9 cellular contexts compared by ENCODE assay signal in the genomic region with DNA sequence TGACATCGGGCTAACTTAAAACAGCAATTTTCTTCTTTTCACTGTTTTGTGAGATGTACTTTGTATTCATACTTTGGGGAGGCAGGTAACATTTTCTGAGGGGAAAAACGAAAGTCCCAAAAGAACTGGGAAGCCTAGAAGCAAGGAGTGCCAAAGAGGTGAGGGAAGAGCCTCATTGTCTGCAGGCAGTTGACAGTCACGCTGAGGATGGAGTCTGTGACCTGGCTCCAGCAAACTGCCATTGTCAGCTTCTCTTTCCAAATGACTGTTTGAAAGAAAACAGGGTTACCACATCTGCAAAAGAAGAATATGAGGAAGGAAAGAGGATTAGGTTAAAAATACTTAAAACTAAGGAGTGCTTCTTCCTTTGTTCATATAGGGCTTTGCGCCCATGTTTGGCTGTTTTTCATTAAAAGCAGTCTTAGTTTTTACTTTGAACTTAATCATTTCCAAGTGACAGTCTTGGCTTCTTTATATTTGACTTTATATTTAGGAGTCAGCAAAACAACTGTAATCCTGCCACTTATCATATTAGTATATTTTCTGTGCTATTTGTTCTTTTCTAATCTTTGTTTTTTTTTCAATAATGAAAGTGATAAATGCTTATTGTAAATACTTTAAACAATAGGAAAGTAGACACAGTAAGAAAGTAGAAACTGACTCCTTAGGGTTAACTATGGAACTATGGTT. TPM values are rescaled to one million over a fixed set of nuclear protein-coding genes. Genes with fewer than 3 reads are reported as not detected.
DNase-seq lines count a peak whose midpoint lies in the region; ATAC-seq, FAIRE-seq and TF ChIP-seq lines count a peak whose summit lies in the region.
"Had no signal": no experiment of that assay in that cellular context is flagged by ENCODE, and none has a peak within 500 bp of the region (broad histone marks: within the 10 kb centered on the region; RNA-seq: fewer than 3 reads in every experiment).

No MANE protein-coding gene starts in this region.

- H3K27me3 ChIP-seq in gastroesophageal sphincter (no peaks in the 10 kb centered on the region), stomach (no peaks in the 10 kb centered on the region)

- H3K4me1 Mint-ChIP-seq in activated CD4-positive, alpha-beta T cell treated with anti-CD3 and anti-CD28 coated beads, Interleukin-2, amount 10 ng/mL, durations not matched to agents 24 days and 14 days: peaks cover 48% of the 10 kb centered on the region
- H3K4me1 Mint-ChIP-seq in T-helper 1 cell treated with Interleukin-12 subunit alpha and Interleukin-12 subunit beta and Interleukin-4 antibody, amounts not matched to agents 30 μg/mL and 1 μg/mL, for 36 hours (ENCODE audit: low read depth): peaks cover 48% of the 10 kb centered on the region

- ATAC-seq in gastroesophageal sphincter (no peak), GM21737 (IDR thresholded peaks at IDR 0.05; ENCODE audit: unreplicated experiment) (no peak)

- no peaks in the 10 kb centered on the region for H3K27me3 Mint-ChIP-seq in activated CD4-positive, alpha-beta T cell treated with anti-CD3 and anti-CD28 coated beads, Interleukin-2, amount 10 ng/mL, durations not matched to agents 24 days and 14 days
- no peaks in the 10 kb centered on the region for H3K27me3 Mint-ChIP-seq in T-helper 1 cell treated with Interleukin-12 subunit alpha and Interleukin-12 subunit beta and Interleukin-4 antibody, amounts not matched to agents 30 μg/mL and 1 μg/mL, for 36 hours (ENCODE audit: low read depth)

- H3K4me3 ChIP-seq in gastroesophageal sphincter (no peak overlapping the region), stomach (peak overlapping the region in 3 of 4 donors; percentile 5 to 10 (median 9))
- H3K4me3 ChIP-seq: lung had no signal

- peak overlapping the region in 3 of 4 donors; percentile 13 to 46 (median 28) for H3K27ac ChIP-seq in gastroesophageal sphincter
- peak overlapping the region in 4 of 5 donors; percentile 52 to 71 (median 61) for H3K27ac ChIP-seq in stomach

- peak overlapping the region; percentile 80 for H3K4me3 Mint-ChIP-seq in activated CD4-positive, alpha-beta T cell treated with anti-CD3 and anti-CD28 coated beads, Interleukin-2, amount 10 ng/mL, durations not matched to agents 24 days and 14 days
- H3K4me3 Mint-ChIP-seq in T-helper 1 cell treated with Interleukin-12 subunit alpha and Interleukin-12 subunit beta and Interleukin-4 antibody, amounts not matched to agents 30 μg/mL and 1 μg/mL, for 36 hours: peak overlapping the region; percentile 77

- TF ChIP-seq POLR2A in gastroesophageal sphincter (IDR thresholded peaks at IDR 0.05): no peak
- no peak for TF ChIP-seq POLR2A in stomach (IDR thresholded peaks at IDR 0.05)

- H3K36me3 ChIP-seq in gastroesophageal sphincter: no peaks in the 10 kb centered on the region
- H3K36me3 ChIP-seq in stomach: no peaks in the 10 kb centered on the region

- H3K27ac Mint-ChIP-seq in activated CD4-positive, alpha-beta T cell treated with anti-CD3 and anti-CD28 coated beads, Interleukin-2, amount 10 ng/mL, durations not matched to agents 24 days and 14 days: peak overlapping the region; percentile 80
- peak overlapping the region; percentile 88 for H3K27ac Mint-ChIP-seq in T-helper 1 cell treated with Interleukin-12 subunit alpha and Interleukin-12 subunit beta and Interleukin-4 antibody, amounts not matched to agents 30 μg/mL and 1 μg/mL, for 36 hours

- H3K36me3 Mint-ChIP-seq in activated CD4-positive, alpha-beta T cell treated with anti-CD3 and anti-CD28 coated beads, Interleukin-2, amount 10 ng/mL, durations not matched to agents 24 days and 14 days (ENCODE audit: low read depth): peaks cover 19% of the 10 kb centered on the region
- peaks cover 13% of the 10 kb centered on the region for H3K36me3 Mint-ChIP-seq in T-helper 1 cell treated with Interleukin-12 subunit alpha and Interleukin-12 subunit beta and Interleukin-4 antibody, amounts not matched to agents 30 μg/mL and 1 μg/mL, for 36 hours (ENCODE audit: low read depth)

- H3K9me3 ChIP-seq in gastroesophageal sphincter (no peaks in the 10 kb centered on the region), stomach (no peaks in the 10 kb centered on the region)

- TF ChIP-seq CTCF in gastroesophageal sphincter (IDR thresholded peaks at IDR 0.05): no peak
- no peak for TF ChIP-seq CTCF in stomach (IDR thresholded peaks at IDR 0.05)
- TF ChIP-seq CTCF in D721Med (IDR thresholded peaks at IDR 0.05; ENCODE audit: insufficient read depth, missing control alignments): no peak

- no peak for TF ChIP-seq EP300 in gastroesophageal sphincter (IDR thresholded peaks at IDR 0.05)
- no peak for TF ChIP-seq EP300 in stomach (IDR thresholded peaks at IDR 0.05)

- intact Hi-C loops in activated CD4-positive, alpha-beta T cell treated with anti-CD3 and anti-CD28 coated beads, Interleukin-2, amount 10 ng/mL, durations not matched to agents 24 days and 14 days (cut with micrococcal nuclease): loop anchor here (1.0 to 10.0 kb wide), 9 partner anchors 35 to 326 kb away; partner anchors contain the start of gene CERS6
- intact Hi-C loops in stomach (cut with DNase I; ENCODE audit: low total_unique reads): no loop called here

- DNase-seq in activated CD4-positive, alpha-beta T cell treated with anti-CD3 and anti-CD28 coated beads, Interleukin-2, amount 10 ng/mL, durations not matched to agents 24 days and 14 days: peak; percentile 69
- no peak for DNase-seq in activated CD4-positive, alpha-beta T cell treated with anti-CD3 and anti-CD28 coated beads for 1 hour
- DNase-seq in stomach: no peak
- no peak for DNase-seq in D721Med (ENCODE audit: insufficient read length, low spot score)
- DNase-seq in COLO668 (lab: John Stamatoyannopoulos, UW; ENCODE audit: unreplicated experiment): no peak

- H3K4me1 ChIP-seq in gastroesophageal sphincter: peaks cover 0 to 24% (median 5%) of the 10 kb centered on the region in 3 donors
- H3K4me1 ChIP-seq in stomach: peaks cover 14 to 62% (median 36%) of the 10 kb centered on the region in 4 donors

- WGBS in gastroesophageal sphincter (ENCODE audit: low coverage in 1 of 2), 2 donors: 39 to 48% methylated on average over 4 of the region's 4 CpGs
- WGBS in stomach, 5 donors: 30 to 45% (median 34%) methylated on average over 4 of the region's 4 CpGs

- no peak for FAIRE-seq in D721Med (lab: Jason Lieb, UNC)

- peaks cover 5% of the 10 kb centered on the region for H3K9me3 Mint-ChIP-seq in activated CD4-positive, alpha-beta T cell treated with anti-CD3 and anti-CD28 coated beads, Interleukin-2, amount 10 ng/mL, durations not matched to agents 24 days and 14 days
- H3K9me3 Mint-ChIP-seq in T-helper 1 cell treated with Interleukin-12 subunit alpha and Interleukin-12 subunit beta and Interleukin-4 antibody, amounts not matched to agents 30 μg/mL and 1 μg/mL, for 36 hours: peaks cover 6% of the 10 kb centered on the region

RNA-seq across cellular contexts. Expression of gene CERS6, which starts 35.0 kb away (rescaled TPM):
- 25.3 and 26.3 TPM in 2 replicates for total RNA-seq in activated CD4-positive, alpha-beta T cell treated with anti-CD3 and anti-CD28 coated beads, Interleukin-2, amount 10 ng/mL, durations not matched to agents 24 days and 14 days
- total RNA-seq in gastroesophageal sphincter (10 to 100 TPM; 45.0 to 61.2 (median 56.4) TPM), stomach (100 to 1,000 TPM in 1 of 5 donors, 10 to 100 TPM in 4; 47.5 to 102 (median 68.3) TPM)
- polyA plus RNA-seq in stomach: 1 to 10 TPM; 4.0 to 6.6 (median 5.5) TPM

Comparison
In these comparisons a context has a peak if more than half of its experiments do, and no peak if none do; other contexts are left out.
1. H3K4me3 ChIP-seq: peak in stomach (3 of 4); none in gastroesophageal sphincter (0 of 2).